In genomic region chr15:55694652-55695150, GRCh38 we compare ENCODE assay signal across 8 cellular contexts.
DNase-seq lines count a peak whose midpoint lies in the region; ATAC-seq and TF ChIP-seq lines count a peak whose summit lies in the region.

No MANE protein-coding gene starts in this region.

- ATAC-seq in GM18909 (IDR thresholded peaks at IDR 0.05; ENCODE audit: poor library complexity, unreplicated experiment) (peak; percentile 95), HG02852 (IDR thresholded peaks at IDR 0.05; ENCODE audit: unreplicated experiment) (peak; percentile 92)
- ATAC-seq in stimulated activated naive CD8-positive, alpha-beta T cell treated with anti-CD3 and anti-CD28 coated beads, Interleukin-15, Interleukin-2, amounts not matched to agents 100 U/mL and 50 U/mL, for 24 hours, result no peak

- peaks cover 68% of the 10 kb centered on the region for H3K4me1 Mint-ChIP-seq in nephron progenitor cell

- intact Hi-C loops in posterior cingulate gyrus (cut with DNase I), result no loop called here

- H3K4me2 ChIP-seq in MM.1S (ENCODE audit: low read depth, low read length), result no peak overlapping the region

- peaks cover 38% of the 10 kb centered on the region for H3K36me3 Mint-ChIP-seq in nephron progenitor cell (ENCODE audit: low read depth)

- no peaks in the 10 kb centered on the region for H3F3A ChIP-seq in MM.1S (ENCODE audit: insufficient read depth, low read length)

- DNase-seq in NCI-H526 (lab: John Stamatoyannopoulos, UW) (peak; percentile 72 to 85), nephron progenitor cell (peak; percentile 25), posterior cingulate gyrus (no peak), MM.1S (no peak)
- no peak for DNase-seq in activated naive CD4-positive, alpha-beta T cell treated with anti-CD3 and anti-CD28 coated beads, Interleukin-2, amount 50 U/mL, for 16 hours
- DNase-seq in stimulated activated naive CD8-positive, alpha-beta T cell treated with anti-CD3 and anti-CD28 coated beads, Interleukin-15, Interleukin-2, amounts not matched to agents 100 U/mL and 50 U/mL, for 24 hours, result no peak

- no peaks in the 10 kb centered on the region for H3K4me1 ChIP-seq in MM.1S (ENCODE audit: low read length)

- no peaks in the 10 kb centered on the region for H3K36me3 ChIP-seq in MM.1S (replicated peaks; ENCODE audit: insufficient read depth, low read length)

- H3K9me2 ChIP-seq in MM.1S (replicated peaks; ENCODE audit: insufficient read depth, low read length), result no peaks in the 10 kb centered on the region

- no peaks in the 10 kb centered on the region for H3K9me3 ChIP-seq in MM.1S (replicated peaks; ENCODE audit: insufficient read depth, low read length)

- H3K27ac Mint-ChIP-seq in nephron progenitor cell, result peak overlapping the region; percentile 96

- H3K27me3 Mint-ChIP-seq in nephron progenitor cell (ENCODE audit: low read depth, poor library complexity), result no peaks in the 10 kb centered on the region

- H3K9ac ChIP-seq in MM.1S (ENCODE audit: low read length), result no peak overlapping the region

- H3K4me3 Mint-ChIP-seq in nephron progenitor cell, result peak overlapping the region; percentile 78

- no peaks in the 10 kb centered on the region for H3K27me3 ChIP-seq in MM.1S (replicated peaks; ENCODE audit: insufficient read depth, low read length)

- H2AFZ ChIP-seq in MM.1S (ENCODE audit: low read length), result no peak overlapping the region

- H3K27ac ChIP-seq in MM.1S (ENCODE audit: low read length), result no peak overlapping the region

- no peaks in the 10 kb centered on the region for H3K79me2 ChIP-seq in MM.1S (ENCODE audit: low read length)

- no peak for TF ChIP-seq CTCF in nephron progenitor cell (IDR thresholded peaks at IDR 0.05)
- no peak for TF ChIP-seq CTCF in MM.1S (IDR thresholded peaks at IDR 0.05; ENCODE audit: low read length)

- H4K20me1 ChIP-seq in MM.1S (ENCODE audit: insufficient read depth, low read length), result no peaks in the 10 kb centered on the region

- peaks cover 4% of the 10 kb centered on the region for H3K9me3 Mint-ChIP-seq in nephron progenitor cell

- H3K4me3 ChIP-seq in MM.1S (ENCODE audit: low read length), result no peak overlapping the region

Comparison
In these comparisons a context has a peak if more than half of its experiments do, and no peak if none do; other contexts are left out.
1. DNase-seq: peak in NCI-H526 (2 of 2) and nephron progenitor cell (single experiment); none in activated naive CD4-positive, alpha-beta T cell treated with anti-CD3 and anti-CD28 coated beads, Interleukin-2, amount 50 U/mL, for 16 hours (single experiment), posterior cingulate gyrus (0 of 10), MM.1S (single experiment) and stimulated activated naive CD8-positive, alpha-beta T cell treated with anti-CD3 and anti-CD28 coated beads, Interleukin-15, Interleukin-2, amounts not matched to agents 100 U/mL and 50 U/mL, for 24 hours (single experiment).